10 cellular contexts compared by ENCODE assay signal in the genomic region with DNA sequence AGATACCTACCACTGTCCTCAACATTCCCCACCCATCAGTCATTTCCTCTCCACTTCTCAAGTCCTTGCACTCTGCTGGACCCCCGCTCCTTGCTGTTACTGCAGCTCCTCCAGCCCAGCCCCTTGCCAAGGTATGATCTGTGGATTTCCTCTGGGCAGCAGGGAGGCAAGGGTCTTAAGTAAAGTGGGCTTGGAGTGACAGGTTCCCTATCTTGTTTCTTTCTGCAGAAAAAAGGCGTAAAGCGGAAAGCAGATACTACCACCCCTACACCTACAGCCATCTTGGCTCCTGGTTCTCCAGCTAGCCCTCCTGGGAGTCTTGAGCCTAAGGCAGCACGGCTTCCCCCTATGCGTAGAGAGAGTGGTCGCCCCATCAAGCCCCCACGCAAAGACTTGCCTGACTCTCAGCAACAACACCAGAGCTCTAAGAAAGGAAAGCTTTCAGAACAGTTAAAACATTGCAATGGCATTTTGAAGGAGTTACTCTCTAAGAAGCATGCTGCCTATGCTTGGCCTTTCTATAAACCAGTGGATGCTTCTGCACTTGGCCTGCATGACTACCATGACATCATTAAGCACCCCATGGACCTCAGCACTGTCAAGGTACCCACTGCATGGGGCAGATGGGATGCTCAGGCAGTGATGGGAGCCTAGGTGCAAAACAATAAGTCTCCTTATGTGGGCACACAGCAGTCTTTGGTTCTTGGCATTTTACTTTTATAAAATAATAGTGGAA. TPM values are rescaled to one million over a fixed set of nuclear protein-coding genes. Genes with fewer than 3 reads are reported as not detected.
A peak's percentile ranks its signal among the peaks of the same experiment; 100 is the strongest.
DNase-seq lines count a peak whose midpoint lies in the region; ATAC-seq and TF ChIP-seq lines count a peak whose summit lies in the region.
"Had no signal": no experiment of that assay in that cellular context is flagged by ENCODE, and none has a peak within 500 bp of the region (broad histone marks: within the 10 kb centered on the region; RNA-seq: fewer than 3 reads in every experiment).

No MANE protein-coding gene starts in this region.

- H3K4me3 ChIP-seq in NB4 (ENCODE audit: low read depth, low read length) = peak overlapping the region; percentile 99
- peak overlapping the region; percentile 96 for H3K4me3 ChIP-seq in choroid plexus epithelial cell (ENCODE audit: low read depth, low read length)
- no peak overlapping the region for H3K4me3 ChIP-seq in neural progenitor cell
- H3K4me3 ChIP-seq: lung had no signal

- intact Hi-C loops in Calu3 (cut with micrococcal nuclease; ENCODE audit: unreplicated experiment) = no loop called here

- peaks cover 100% of the 10 kb centered on the region for H3K36me3 Mint-ChIP-seq in Calu3 (ENCODE audit: insufficient read depth, unreplicated experiment)
- H3K36me3 Mint-ChIP-seq in neural progenitor cell = peaks cover 77% of the 10 kb centered on the region

- H3K79me2 ChIP-seq in neural progenitor cell (ENCODE audit: low read depth) = peaks cover 88% of the 10 kb centered on the region

- H3K27ac Mint-ChIP-seq in Calu3 (ENCODE audit: unreplicated experiment) (peak overlapping the region; percentile 85), neural progenitor cell (no peak overlapping the region)

- no peak overlapping the region for H2AFZ ChIP-seq in neural progenitor cell (replicated peaks)

- H3K4me2 ChIP-seq in neural progenitor cell = no peak overlapping the region

- H4K20me1 ChIP-seq in neural progenitor cell (ENCODE audit: low read depth) = peaks cover 93% of the 10 kb centered on the region

- peaks cover 12% of the 10 kb centered on the region for H3K4me1 ChIP-seq in neural progenitor cell

- DNase-seq in Calu3 = no peak
- DNase-seq in NB4 (ENCODE audit: low read depth) = no peak
- no peak for DNase-seq in choroid plexus epithelial cell (ENCODE audit: low read depth)
- DNase-seq in neural progenitor cell (ENCODE audit: low spot score) = no peak
- DNase-seq in left lobe of liver (ENCODE audit: low spot score) = no peak
- DNase-seq: Kasumi-1, NCI-H510A treated with DMSO at 0.1 percent for 48 hours had no signal

- TF ChIP-seq CTCF in Calu3 (IDR thresholded peaks at IDR 0.05; ENCODE audit: unreplicated experiment) (no peak), NB4 (IDR thresholded peaks at IDR 0.05; ENCODE audit: low read depth, low read length) (no peak), choroid plexus epithelial cell (conservative IDR thresholded peaks at IDR 0.05; ENCODE audit: low read depth, low read length) (no peak), neural progenitor cell (IDR thresholded peaks at IDR 0.05) (no peak)

- H3K4me1 Mint-ChIP-seq in Calu3 (ENCODE audit: low read depth, unreplicated experiment) (peaks cover 50% of the 10 kb centered on the region), neural progenitor cell (peaks cover 32% of the 10 kb centered on the region)

- BruUV-seq in Calu3 (replicated peaks; lab: Mats Ljungman, UMichigan) = no TSS peak

- no peaks in the 10 kb centered on the region for H3K9me3 ChIP-seq in neural progenitor cell (ENCODE audit: low read depth)

- H3K9me3 Mint-ChIP-seq in Calu3 (ENCODE audit: low read depth, unreplicated experiment) (no peaks in the 10 kb centered on the region), neural progenitor cell (no peaks in the 10 kb centered on the region)

- CTCF ChIA-PET in Calu3 (lab: Charles Lee) = interaction anchor here (0.9 to 11.8 kb wide), 2 partner anchors 8 to 23 kb away, joined by 3 to 143 read pairs; a partner anchor contains a TSS

- no peaks in the 10 kb centered on the region for H3K27me3 ChIP-seq in neural progenitor cell

- H3K36me3 ChIP-seq in neural progenitor cell = peaks cover 55% of the 10 kb centered on the region

- H3K9ac ChIP-seq in neural progenitor cell = no peak overlapping the region

- H3F3A ChIP-seq in neural progenitor cell (ENCODE audit: low read depth) = peaks cover 94% of the 10 kb centered on the region

- peak overlapping the region; percentile 77 for H3K4me3 Mint-ChIP-seq in Calu3 (ENCODE audit: low read depth, unreplicated experiment)
- H3K4me3 Mint-ChIP-seq in neural progenitor cell = peak overlapping the region; percentile 94

- H3K27ac ChIP-seq in neural progenitor cell = no peak overlapping the region

- no peak for TF ChIP-seq POLR2A in NB4 (IDR thresholded peaks at IDR 0.05; ENCODE audit: extremely low read depth, insufficient read length)

- H3K27me3 Mint-ChIP-seq in Calu3 (ENCODE audit: unreplicated experiment) (no peaks in the 10 kb centered on the region), neural progenitor cell (ENCODE audit: insufficient read depth, low read depth) (peaks cover 16% of the 10 kb centered on the region)

- ATAC-seq in GM19463 (IDR thresholded peaks at IDR 0.05; ENCODE audit: unreplicated experiment) (no peak), GM19035 (IDR thresholded peaks at IDR 0.05; ENCODE audit: unreplicated experiment) (no peak), left lobe of liver (no peak)

RNA-seq across cellular contexts. Expression of a gene that starts 8.1 kb away (rescaled TPM):
- total RNA-seq in Calu3 (2022) = 351 and 356 TPM in 2 replicates
- 202 and 211 TPM in 2 replicates for total RNA-seq in neural progenitor cell (ENCODE audit: low replicate concordance)
- 76.2 TPM for total RNA-seq in left lobe of liver

RNA-seq across cellular contexts. Expression of a gene that starts 23.6 kb away (rescaled TPM):
- total RNA-seq in Calu3 (2022) = 98.0 and 104 TPM in 2 replicates
- 5.1 and 11.9 TPM in 2 replicates for total RNA-seq in neural progenitor cell (ENCODE audit: low replicate concordance)
- 6.6 TPM for total RNA-seq in left lobe of liver

RNA-seq across cellular contexts. Expression of a gene that starts 32.9 kb away (rescaled TPM):
- total RNA-seq in Calu3 (2022) (1.7 and 4.1 TPM in 2 replicates), neural progenitor cell (ENCODE audit: low replicate concordance) (38.0 and 52.2 TPM in 2 replicates), left lobe of liver (0.70 TPM)

RNA-seq across cellular contexts. Expression of a gene that starts 35.7 kb away (rescaled TPM):
- total RNA-seq in Calu3 (2022) (32.4 and 35.9 TPM in 2 replicates), neural progenitor cell (ENCODE audit: low replicate concordance) (4.3 and 4.5 TPM in 2 replicates), left lobe of liver (2.6 TPM)
